Comparison of ENCODE assay signal across 20 cellular contexts in genomic region chr1:203451849-203452784, GRCh38. TPM values are rescaled to one million over a fixed set of nuclear protein-coding genes. Genes with fewer than 3 reads are reported as not detected.
"Had no signal": no experiment of that assay in that cellular context is flagged by ENCODE, and none has a peak within 500 bp of the region (broad histone marks: within the 10 kb centered on the region; RNA-seq: fewer than 3 reads in every experiment).

No MANE protein-coding gene starts in this region.

- H3K4me3 ChIP-seq: hepatocyte, tibial artery, uterus had no signal

- H3K27me3 ChIP-seq: hepatocyte, tibial artery, uterus had no signal

- H3K9me3 ChIP-seq: tibial artery, uterus had no signal

- H3K4me1 ChIP-seq: parathyroid adenoma had no signal

- DNase-seq: activated B cell treated with CpG ODN at 0.5 μM for 24 hours; activated CD4-positive, alpha-beta T cell treated with anti-CD3 and anti-CD28 coated beads, Interleukin-2, amount 10 ng/mL, durations not matched to agents 24 days and 14 days; activated CD8-positive, alpha-beta memory T cell treated with anti-CD3 and anti-CD28 coated beads, Interleukin-2, amount 50 U/mL, for 48 hours; activated naive CD4-positive, alpha-beta T cell; activated naive CD8-positive, alpha-beta T cell treated with anti-CD3 and anti-CD28 coated beads, Interleukin-2, amount 10 ng/mL, durations not matched to agents 7 days and 5 days; activated T-cell treated with anti-CD3 and anti-CD28 coated beads, Interleukin-2, amount 50 U/mL, for 72 hours; effector memory CD8-positive, alpha-beta T cell; islet precursor cell; mammary epithelial cell; stimulated activated CD4-positive, alpha-beta T cell treated with anti-CD3 and anti-CD28 coated beads, Interleukin-2, amount 100 ng/mL, for 48 hours; uterus had no signal

- H3K4me2 ChIP-seq: hepatocyte had no signal

- H3K36me3 ChIP-seq: tibial artery, uterus had no signal

- ATAC-seq: activated T-cell treated with anti-CD3 and anti-CD28 coated beads, Interleukin-2, amount 50 U/mL, for 72 hours; effector memory CD8-positive, alpha-beta T cell; left lobe of liver; stimulated activated memory B cell treated with anti-CD40 and anti-IgM and Interleukin-4, amounts not matched to agents 10 μg/mL and 1 μg/mL and 100 μg/mL, for 72 hours had no signal

- H3K79me2 ChIP-seq: hepatocyte, parathyroid adenoma had no signal

- H3K27ac ChIP-seq: hepatocyte, parathyroid adenoma, tibial artery, uterus had no signal

- H2AFZ ChIP-seq: hepatocyte, parathyroid adenoma had no signal

RNA-seq across cellular contexts. Expression of gene PRELP, which starts 23.5 kb away (rescaled TPM):
- total RNA-seq: activated B cell treated with CpG ODN at 0.5 μM for 24 hours; activated CD4-positive, alpha-beta T cell treated with anti-CD3 and anti-CD28 coated beads, Interleukin-2, amount 10 ng/mL, durations not matched to agents 24 days and 14 days; activated naive CD8-positive, alpha-beta T cell treated with anti-CD3 and anti-CD28 coated beads, Interleukin-2, amount 10 ng/mL, durations not matched to agents 7 days and 5 days; activated T-cell treated with anti-CD3 and anti-CD28 coated beads, Interleukin-2, amount 50 U/mL, for 72 hours; T-helper 2 cell treated with Interferon-gamma antibody and Interleukin-4, amounts not matched to agents 100 ng/mL and 5 ng/mL, for 36 hours had no signal

RNA-seq across cellular contexts. Expression of gene OPTC, which starts 41.8 kb away (rescaled TPM):
- total RNA-seq: activated B cell treated with CpG ODN at 0.5 μM for 24 hours; activated CD4-positive, alpha-beta T cell treated with anti-CD3 and anti-CD28 coated beads, Interleukin-2, amount 10 ng/mL, durations not matched to agents 24 days and 14 days; activated naive CD8-positive, alpha-beta T cell treated with anti-CD3 and anti-CD28 coated beads, Interleukin-2, amount 10 ng/mL, durations not matched to agents 7 days and 5 days; activated T-cell treated with anti-CD3 and anti-CD28 coated beads, Interleukin-2, amount 50 U/mL, for 72 hours; cerebellum; hepatocyte; left lobe of liver; mammary epithelial cell; skeletal muscle tissue; subcutaneous adipose tissue; T-helper 2 cell treated with Interferon-gamma antibody and Interleukin-4, amounts not matched to agents 100 ng/mL and 5 ng/mL, for 36 hours; uterus had no signal
- polyA plus RNA-seq: mammary epithelial cell had no signal
